In the genomic region with DNA sequence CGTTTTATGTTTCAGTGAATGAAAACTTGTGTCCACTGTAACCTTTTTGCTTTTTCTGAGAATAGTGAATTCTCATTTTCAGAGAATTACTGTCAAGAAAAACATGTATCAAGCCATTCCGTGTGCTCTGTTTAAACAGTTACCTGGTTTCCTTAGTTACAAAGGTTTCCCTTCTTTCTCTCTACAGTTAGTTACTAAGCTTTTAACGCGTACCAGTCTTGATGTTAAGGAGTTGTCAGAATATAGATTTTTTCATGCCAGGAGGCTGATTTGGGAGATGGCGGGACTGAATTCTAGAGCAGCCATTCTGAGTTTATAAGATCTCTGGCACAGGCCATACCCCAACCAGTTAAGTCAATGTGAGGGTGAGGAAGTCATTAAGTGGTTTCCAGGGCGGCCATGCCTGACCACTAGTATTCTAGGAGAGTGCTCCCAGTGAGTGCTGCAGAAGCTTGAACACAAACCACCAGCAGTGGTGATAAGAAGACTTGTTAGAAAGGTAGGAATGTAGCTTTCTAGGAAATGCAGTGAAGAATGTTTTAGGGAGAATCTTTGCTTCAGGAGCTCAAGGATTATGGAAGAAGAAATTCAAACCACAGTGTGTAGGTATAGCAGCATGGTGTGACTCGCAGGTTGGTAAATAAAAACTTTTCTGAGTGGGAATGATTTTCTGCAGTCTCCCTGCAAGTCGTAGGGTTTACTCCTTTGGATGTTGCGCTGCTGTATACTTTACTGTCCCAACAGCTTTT, we compare ENCODE assay signal across 8 cellular contexts.
DNase-seq lines count a peak whose midpoint lies in the region; ATAC-seq and TF ChIP-seq lines count a peak whose summit lies in the region.
"Had no signal": no experiment of that assay in that cellular context is flagged by ENCODE, and none has a peak within 500 bp of the region (broad histone marks: within the 10 kb centered on the region; RNA-seq: fewer than 3 reads in every experiment).

No MANE protein-coding gene starts in this region.

- TF ChIP-seq CTCF in esophagus squamous epithelium (IDR thresholded peaks at IDR 0.05): no peak

- H3K9me3 ChIP-seq in trophoblast cell (ENCODE audit: insufficient read depth, low read depth, low read length) (no peaks in the 10 kb centered on the region), esophagus squamous epithelium (no peaks in the 10 kb centered on the region)
- H3K9me3 ChIP-seq: pancreas had no signal

- H3K14ac ChIP-seq in trophoblast cell (ENCODE audit: low read length): no peak overlapping the region

- no peak overlapping the region for H3K9ac ChIP-seq in trophoblast cell (ENCODE audit: low read length)

- H3K4me1 ChIP-seq in trophoblast cell (ENCODE audit: control insufficient read depth in 1 of 2, insufficient read depth in 2 of 2, low read length in 2 of 2): peaks cover 2 to 14% of the 10 kb centered on the region in 2 experiments
- H3K4me1 ChIP-seq in esophagus squamous epithelium: peaks cover 5 to 34% (median 5%) of the 10 kb centered on the region in 3 donors

- no CpG with 5 or more reads among the region's 9 CpGs for WGBS in trophoblast cell (ENCODE audit: extremely low coverage, insufficient coverage, insufficient read length)
- WGBS in esophagus squamous epithelium, 2 donors: 84 to 89% methylated on average over 9 of the region's 9 CpGs

- ATAC-seq in GM19467 (IDR thresholded peaks at IDR 0.05; ENCODE audit: unreplicated experiment): peak; percentile 43
- ATAC-seq in HG03432 (IDR thresholded peaks at IDR 0.05; ENCODE audit: unreplicated experiment): peak; percentile 32
- ATAC-seq: pancreas had no signal

- no peak overlapping the region for H2BK120ac ChIP-seq in trophoblast cell (ENCODE audit: insufficient read depth, low read length, poor library complexity)

- intact Hi-C loops in esophagus squamous epithelium (cut with DNase I): no loop called here

- no peak overlapping the region for H3K18ac ChIP-seq in trophoblast cell (ENCODE audit: low read length)

- no peaks in the 10 kb centered on the region for H3K27me3 ChIP-seq in trophoblast cell (ENCODE audit: insufficient read depth, low read length)
- no peaks in the 10 kb centered on the region for H3K27me3 ChIP-seq in esophagus squamous epithelium
- H3K27me3 ChIP-seq: pancreas had no signal

- H2BK5ac ChIP-seq in trophoblast cell (ENCODE audit: low read depth, low read length, poor library complexity): no peak overlapping the region

- H3K27ac ChIP-seq in trophoblast cell (ENCODE audit: low read depth, low read length) (no peak overlapping the region), esophagus squamous epithelium (no peak overlapping the region)
- H3K27ac ChIP-seq: pancreas had no signal

- H3K79me2 ChIP-seq in trophoblast cell (ENCODE audit: control insufficient read depth, insufficient read depth, low read length, poor library complexity): peaks cover 4% of the 10 kb centered on the region

- H3K79me1 ChIP-seq in trophoblast cell (ENCODE audit: low read length): no peaks in the 10 kb centered on the region

- H4K8ac ChIP-seq in trophoblast cell (ENCODE audit: low read depth, low read length): no peak overlapping the region

- H2BK12ac ChIP-seq in trophoblast cell (ENCODE audit: low read length): no peak overlapping the region

- no peak overlapping the region for H4K12ac ChIP-seq in trophoblast cell (ENCODE audit: low read depth, low read length)

- H3K4me2 ChIP-seq in trophoblast cell (ENCODE audit: low read length): no peak overlapping the region

- no peak overlapping the region for H2AFZ ChIP-seq in trophoblast cell (ENCODE audit: insufficient read depth, low read length, poor library complexity)

- DNase-seq in amniotic epithelial cell (ENCODE audit: low read depth): peak; percentile 89
- DNase-seq in trophoblast cell: peak; percentile 53 to 76
- DNase-seq in activated effector memory CD4-positive, alpha-beta T cell treated with Interleukin-2 at 50 U/mL for 16 hours: no peak
- DNase-seq in esophagus squamous epithelium (lab: John Stamatoyannopoulos, UW): no peak
- DNase-seq in amniotic stem cell (lab: John Stamatoyannopoulos, UW): no peak
- DNase-seq: pancreas had no signal

- H3K36me3 ChIP-seq in trophoblast cell (ENCODE audit: control insufficient read depth in 1 of 2, insufficient read depth in 2 of 2, low read length in 2 of 2) (no peaks in the 10 kb centered on the region), esophagus squamous epithelium (no peaks in the 10 kb centered on the region)
- H3K36me3 ChIP-seq: pancreas had no signal

- H3K23ac ChIP-seq in trophoblast cell (ENCODE audit: low read length): no peak overlapping the region

- H4K91ac ChIP-seq in trophoblast cell (ENCODE audit: low read depth, low read length): no peak overlapping the region

- H3K4me3 ChIP-seq in trophoblast cell (ENCODE audit: low read depth, low read length) (no peak overlapping the region), esophagus squamous epithelium (no peak overlapping the region)
- H3K4me3 ChIP-seq: pancreas had no signal

- H2AK5ac ChIP-seq in trophoblast cell (ENCODE audit: low read length): no peak overlapping the region

- H3K4ac ChIP-seq in trophoblast cell (ENCODE audit: low read depth, low read length): no peak overlapping the region

- TF ChIP-seq POLR2A in esophagus squamous epithelium (IDR thresholded peaks at IDR 0.05): no peak

Comparison
In these comparisons a context has a peak if more than half of its experiments do, and no peak if none do; other contexts are left out.
1. DNase-seq: peak in amniotic epithelial cell (single experiment) and trophoblast cell (2 of 2); none in activated effector memory CD4-positive, alpha-beta T cell treated with Interleukin-2 at 50 U/mL for 16 hours (single experiment), esophagus squamous epithelium (single experiment) and amniotic stem cell (single experiment).